Comparison of ENCODE assay signal across 2 cellular contexts in the genomic region with DNA sequence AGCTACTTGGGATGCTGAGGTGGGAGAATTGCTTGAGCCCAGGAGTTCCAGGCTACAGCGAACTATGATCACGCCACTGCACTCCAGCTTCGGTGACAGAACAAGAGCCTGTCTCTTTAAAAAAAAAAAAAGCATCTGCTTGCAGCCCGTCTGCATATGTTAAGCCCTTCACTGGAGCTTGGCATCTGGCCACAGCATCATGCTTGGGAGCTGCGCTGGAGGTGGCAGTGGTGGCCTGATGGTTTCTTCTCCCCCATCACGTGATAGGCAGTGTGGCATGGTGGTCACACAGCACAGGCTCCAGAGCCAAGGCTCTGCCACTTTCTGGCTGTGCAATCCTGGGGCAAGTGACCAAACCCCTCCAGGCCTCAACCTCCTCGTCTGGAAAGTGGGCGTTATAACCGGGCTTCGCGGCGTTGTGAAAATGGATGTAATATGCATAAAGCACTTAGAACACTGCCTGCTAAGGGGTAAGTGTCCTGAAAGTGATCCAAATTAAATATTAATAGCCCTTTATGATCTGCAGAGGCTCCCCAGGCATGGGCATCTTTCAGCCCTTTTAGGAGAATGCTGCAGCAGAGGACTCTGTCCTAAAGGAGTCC.
A peak's percentile ranks its signal among the peaks of the same experiment; 100 is the strongest.
TF ChIP-seq lines count a peak whose summit lies in the region.

No MANE protein-coding gene starts in this region.

TF ChIP-seq in HepG2, 621 proteins besides CTCF, POLR2A, EP300 and RAD21 (continues in another document):
- TF ChIP-seq ZNF629 (CRISPR knock-in tag; conservative IDR thresholded peaks at IDR 0.05) (peak; percentile 63), KLF15 (CRISPR knock-in tag; IDR thresholded peaks at IDR 0.05; ENCODE audit: borderline replicate concordance) (no peak), RNF2 (conservative IDR thresholded peaks at IDR 0.05; ENCODE audit: low read depth) (no peak), CCDC6 (CRISPR knock-in tag; IDR thresholded peaks at IDR 0.05) (no peak), ZNF546 (CRISPR knock-in tag; conservative IDR thresholded peaks at IDR 0.05) (no peak), ZNF501 (CRISPR knock-in tag; IDR thresholded peaks at IDR 0.05) (no peak), ZBTB25 (CRISPR knock-in tag; IDR thresholded peaks at IDR 0.05) (no peak), MAFK (conservative IDR thresholded peaks at IDR 0.05 in 1 of 2, IDR thresholded peaks at IDR 0.05 in 1 of 2; ENCODE audit: low read length in 2 of 2) (no peak), MTA1 (CRISPR knock-in tag; IDR thresholded peaks at IDR 0.05; ENCODE audit: borderline replicate concordance) (no peak), ZFAT (CRISPR knock-in tag; conservative IDR thresholded peaks at IDR 0.05) (no peak), AHDC1 (CRISPR knock-in tag; IDR thresholded peaks at IDR 0.05; ENCODE audit: borderline replicate concordance) (no peak), ZNF670 (CRISPR knock-in tag; IDR thresholded peaks at IDR 0.05; ENCODE audit: borderline replicate concordance) (no peak), NFATC3 (CRISPR knock-in tag; IDR thresholded peaks at IDR 0.05) (no peak)
- TF ChIP-seq, protein P1, sequence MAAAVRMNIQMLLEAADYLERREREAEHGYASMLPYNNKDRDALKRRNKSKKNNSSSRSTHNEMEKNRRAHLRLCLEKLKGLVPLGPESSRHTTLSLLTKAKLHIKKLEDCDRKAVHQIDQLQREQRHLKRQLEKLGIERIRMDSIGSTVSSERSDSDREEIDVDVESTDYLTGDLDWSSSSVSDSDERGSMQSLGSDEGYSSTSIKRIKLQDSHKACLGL (CRISPR knock-in tag; IDR thresholded peaks at IDR 0.05): no peak
- TF ChIP-seq, protein P2, sequence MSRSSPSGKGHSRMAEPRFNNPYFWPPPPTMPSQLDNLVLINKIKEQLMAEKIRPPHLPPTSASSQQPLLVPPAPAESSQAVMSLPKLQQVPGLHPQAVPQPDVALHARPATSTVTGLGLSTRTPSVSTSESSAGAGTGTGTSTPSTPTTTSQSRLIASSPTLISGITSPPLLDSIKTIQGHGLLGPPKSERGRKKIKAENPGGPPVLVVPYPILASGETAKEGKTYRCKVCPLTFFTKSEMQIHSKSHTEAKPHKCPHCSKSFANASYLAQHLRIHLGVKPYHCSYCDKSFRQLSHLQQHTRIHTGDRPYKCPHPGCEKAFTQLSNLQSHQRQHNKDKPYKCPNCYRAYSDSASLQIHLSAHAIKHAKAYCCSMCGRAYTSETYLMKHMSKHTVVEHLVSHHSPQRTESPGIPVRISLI (CRISPR knock-in tag; IDR thresholded peaks at IDR 0.05; ENCODE audit: borderline replicate concordance): peak; percentile 78; the same call in 1 of the 2 replicates
- TF ChIP-seq, protein P3, sequence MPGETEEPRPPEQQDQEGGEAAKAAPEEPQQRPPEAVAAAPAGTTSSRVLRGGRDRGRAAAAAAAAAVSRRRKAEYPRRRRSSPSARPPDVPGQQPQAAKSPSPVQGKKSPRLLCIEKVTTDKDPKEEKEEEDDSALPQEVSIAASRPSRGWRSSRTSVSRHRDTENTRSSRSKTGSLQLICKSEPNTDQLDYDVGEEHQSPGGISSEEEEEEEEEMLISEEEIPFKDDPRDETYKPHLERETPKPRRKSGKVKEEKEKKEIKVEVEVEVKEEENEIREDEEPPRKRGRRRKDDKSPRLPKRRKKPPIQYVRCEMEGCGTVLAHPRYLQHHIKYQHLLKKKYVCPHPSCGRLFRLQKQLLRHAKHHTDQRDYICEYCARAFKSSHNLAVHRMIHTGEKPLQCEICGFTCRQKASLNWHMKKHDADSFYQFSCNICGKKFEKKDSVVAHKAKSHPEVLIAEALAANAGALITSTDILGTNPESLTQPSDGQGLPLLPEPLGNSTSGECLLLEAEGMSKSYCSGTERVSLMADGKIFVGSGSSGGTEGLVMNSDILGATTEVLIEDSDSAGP (CRISPR knock-in tag; IDR thresholded peaks at IDR 0.05; ENCODE audit: borderline replicate concordance): peak; percentile 92

TF ChIP-seq in SK-N-SH, 30 proteins besides CTCF, POLR2A, EP300 and RAD21:
- TF ChIP-seq MXI1 (IDR thresholded peaks at IDR 0.05; ENCODE audit: low read depth, low read length) (peak; percentile 76; the same call in 1 of the 2 replicates), RFX5 (IDR thresholded peaks at IDR 0.05; ENCODE audit: low read length) (no peak), NRF1 (IDR thresholded peaks at IDR 0.05; ENCODE audit: low read depth, low read length) (peak; percentile 8; the same call in 1 of the 2 replicates), USF1 (IDR thresholded peaks at IDR 0.05; ENCODE audit: borderline replicate concordance, low read depth) (peak; percentile 75), NFIC (IDR thresholded peaks at IDR 0.05; ENCODE audit: borderline replicate concordance) (peak; percentile 36; the same call in 1 of the 2 replicates), SMC3 (IDR thresholded peaks at IDR 0.05; ENCODE audit: low read depth, low read length) (no peak), YY1 (IDR thresholded peaks at IDR 0.05; ENCODE audit: low read depth) (no peak), FOSL2 (IDR thresholded peaks at IDR 0.05; ENCODE audit: borderline replicate concordance, low read depth) (no peak), USF2 (IDR thresholded peaks at IDR 0.05; ENCODE audit: borderline replicate concordance, low read depth, low read length) (no peak; the same call in 1 of the 2 replicates)
- TF ChIP-seq, protein P4, sequence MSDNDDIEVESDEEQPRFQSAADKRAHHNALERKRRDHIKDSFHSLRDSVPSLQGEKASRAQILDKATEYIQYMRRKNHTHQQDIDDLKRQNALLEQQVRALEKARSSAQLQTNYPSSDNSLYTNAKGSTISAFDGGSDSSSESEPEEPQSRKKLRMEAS (IDR thresholded peaks at IDR 0.05; ENCODE audit: low read depth): 0 out of 2 replicates have a peak, but pooled peaks have one; percentile 21
